In the genomic region with DNA sequence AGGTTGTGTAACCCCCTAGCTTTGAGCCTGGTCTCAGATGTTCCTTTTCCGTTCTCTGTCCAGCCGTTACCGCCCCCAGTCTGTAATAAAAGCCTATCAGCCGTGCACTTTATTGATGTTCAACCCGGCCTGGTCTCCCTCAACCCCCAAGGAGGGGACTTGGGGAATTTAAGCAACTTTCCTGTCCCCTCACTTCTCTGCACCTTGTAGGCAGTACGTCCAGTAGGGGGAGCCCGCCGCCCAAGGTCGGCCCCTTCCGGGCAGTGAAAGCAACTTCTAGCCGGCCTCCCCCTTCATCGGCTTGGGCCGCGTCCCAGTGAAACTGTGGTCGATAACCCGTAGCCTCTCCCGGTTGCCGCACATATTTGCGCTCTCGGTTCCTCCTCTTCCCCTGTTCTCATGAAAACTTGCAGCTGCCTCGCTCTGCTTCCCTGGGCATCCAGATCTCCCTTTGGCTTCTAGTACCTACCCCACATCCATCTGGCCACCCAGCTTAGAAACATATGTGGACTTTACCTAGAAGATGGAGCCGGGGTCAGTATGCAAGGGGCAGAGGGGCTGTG, we compare ENCODE assay signal across 8 cellular contexts. TPM values are rescaled to one million over a fixed set of nuclear protein-coding genes. Genes with fewer than 3 reads are reported as not detected.
DNase-seq lines count a peak whose midpoint lies in the region; ATAC-seq and TF ChIP-seq lines count a peak whose summit lies in the region.

No MANE protein-coding gene starts in this region.

- peaks cover 15% of the 10 kb centered on the region for H3K36me3 ChIP-seq in suprapubic skin

- peak overlapping the region; percentile 92 for H3K27ac ChIP-seq in C4-2B
- peak overlapping the region; percentile 69 for H3K27ac ChIP-seq in suprapubic skin

- TF ChIP-seq CTCF in C4-2B (conservative IDR thresholded peaks at IDR 0.05) = peak; percentile 98
- peak; percentile 95 for TF ChIP-seq CTCF in osteocyte (IDR thresholded peaks at IDR 0.05)
- peak; percentile 72 to 93 for TF ChIP-seq CTCF in suprapubic skin (IDR thresholded peaks at IDR 0.05)

- WGBS in suprapubic skin = 4% methylated on average over 22 of the region's 22 CpGs

- H3K9me3 ChIP-seq in suprapubic skin = no peaks in the 10 kb centered on the region

- H3K4me3 ChIP-seq in suprapubic skin = peak overlapping the region; percentile 39

- peak; percentile 82 for DNase-seq in NAMALWA (ENCODE audit: low spot score)
- peak; percentile 79 for DNase-seq in SK-N-DZ (ENCODE audit: low spot score)
- DNase-seq in activated naive CD4-positive, alpha-beta T cell treated with anti-CD3 and anti-CD28 coated beads, Interleukin-2, amount 50 U/mL, for 16 hours = peak; percentile 76
- DNase-seq in glomerular visceral epithelial cell (ENCODE audit: extremely low spot score) = peak; percentile 85
- DNase-seq in osteocyte (ENCODE audit: extremely low spot score, unreplicated experiment) = peak; percentile 95
- peak; percentile 92 to 96 for DNase-seq in suprapubic skin (ENCODE audit: low spot score in 2 of 2)

- peaks cover 7% of the 10 kb centered on the region for H3K4me1 Mint-ChIP-seq in osteocyte (ENCODE audit: unreplicated experiment)

- no peak for TF ChIP-seq POLR2A in suprapubic skin (IDR thresholded peaks at IDR 0.05)

- no peaks in the 10 kb centered on the region for H3K27me3 ChIP-seq in suprapubic skin

- TF ChIP-seq EP300 in suprapubic skin (IDR thresholded peaks at IDR 0.05) = no peak

- no peaks in the 10 kb centered on the region for H3K9me3 Mint-ChIP-seq in osteocyte (ENCODE audit: unreplicated experiment)

- no peaks in the 10 kb centered on the region for H3K36me3 Mint-ChIP-seq in osteocyte (ENCODE audit: unreplicated experiment)

- peak overlapping the region; percentile 63 for H3K27ac Mint-ChIP-seq in osteocyte (ENCODE audit: unreplicated experiment)

- peak overlapping the region; percentile 60 for H3K4me3 Mint-ChIP-seq in osteocyte (ENCODE audit: unreplicated experiment)

- H3K4me1 ChIP-seq in suprapubic skin = peaks cover 26% of the 10 kb centered on the region

- ATAC-seq in GM21390 (IDR thresholded peaks at IDR 0.05; ENCODE audit: unreplicated experiment) = peak; percentile 59

- H3K27me3 Mint-ChIP-seq in osteocyte (ENCODE audit: unreplicated experiment) = no peaks in the 10 kb centered on the region

RNA-seq across cellular contexts. Expression of a gene that starts 7.9 kb away (rescaled TPM):
- 25.8 and 37.8 TPM in 2 replicates for polyA plus RNA-seq in SK-N-DZ (2014; cell fraction: cytosol; rRNA removed)
- polyA plus RNA-seq in SK-N-DZ (2014; cell fraction: nucleus; rRNA removed) = 16.6 and 19.1 TPM in 2 replicates
- 9.0 and 9.2 TPM in 2 replicates for total RNA-seq in osteocyte
- total RNA-seq in suprapubic skin = 10 to 100 TPM; 14.6 to 33.6 (median 24.7) TPM

RNA-seq across cellular contexts. Expression of a gene that starts 8.4 kb away (rescaled TPM):
- polyA plus RNA-seq in SK-N-DZ (2014; cell fraction: cytosol; rRNA removed) = 0.76 TPM in 1 of 2 replicates, not detected in the other
- polyA plus RNA-seq in SK-N-DZ (2014; cell fraction: nucleus; rRNA removed) = 0.14 TPM in 1 of 2 replicates, not detected in the other
- not detected in 2 replicates for total RNA-seq in osteocyte
- total RNA-seq in suprapubic skin = 10 to 100 TPM; 11.4 to 27.1 (median 21.8) TPM

RNA-seq across cellular contexts. Expression of a gene that starts 21.6 kb away (rescaled TPM):
- polyA plus RNA-seq in SK-N-DZ (2014; cell fraction: cytosol; rRNA removed) = 136 and 154 TPM in 2 replicates
- 1,883 and 2,737 TPM in 2 replicates for polyA plus RNA-seq in SK-N-DZ (2014; cell fraction: nucleus; rRNA removed)
- 136 and 148 TPM in 2 replicates for total RNA-seq in osteocyte
- 100 to 1,000 TPM; 100 to 296 (median 142) TPM for total RNA-seq in suprapubic skin

RNA-seq across cellular contexts. Expression of a gene that starts 53.2 kb away (rescaled TPM):
- polyA plus RNA-seq in SK-N-DZ (2014; cell fraction: cytosol; rRNA removed) = 1.6 and 2.5 TPM in 2 replicates
- polyA plus RNA-seq in SK-N-DZ (2014; cell fraction: nucleus; rRNA removed) = 0.85 and 4.6 TPM in 2 replicates
- total RNA-seq in osteocyte = 19.9 and 20.7 TPM in 2 replicates
- 10 to 100 TPM in 2 of 4 donors, 1 to 10 TPM in 2; 6.9 to 12.7 (median 9.8) TPM for total RNA-seq in suprapubic skin

Comparison
In these comparisons a context has a peak if more than half of its experiments do, and no peak if none do; other contexts are left out.
1. Peak in every context shown above with its lines: DNase-seq, ATAC-seq, H3K4me3 ChIP-seq and H3K27ac ChIP-seq.
2. RNA of a gene that starts 8.4 kb away (total RNA-seq): 11.4 to 27.1 TPM in suprapubic skin; not detected in osteocyte; every median in the first group is over 10 times any median in the second.